In the genomic region with DNA sequence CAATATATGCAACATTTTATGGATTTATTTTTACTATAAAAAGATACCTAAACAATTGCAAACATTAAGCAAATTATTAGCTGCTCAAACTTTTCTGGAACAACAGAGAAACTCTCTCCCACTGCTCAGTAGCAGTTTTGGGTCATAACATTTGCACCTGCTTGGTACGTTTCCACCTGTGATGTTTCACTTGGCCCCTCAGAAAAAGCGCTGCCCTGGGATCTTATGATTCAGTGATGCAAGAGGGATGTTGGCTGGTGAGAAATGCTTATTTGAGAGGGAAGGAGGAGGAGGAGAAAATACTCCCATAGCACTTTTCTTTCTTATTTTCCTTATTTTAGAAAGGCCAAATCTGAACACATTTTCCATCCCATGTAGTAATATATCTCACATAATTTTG, we compare ENCODE assay signal across 8 cellular contexts. TPM values are rescaled to one million over a fixed set of nuclear protein-coding genes. Genes with fewer than 3 reads are reported as not detected.
A peak's percentile ranks its signal among the peaks of the same experiment; 100 is the strongest.
DNase-seq lines count a peak whose midpoint lies in the region; ATAC-seq, FAIRE-seq and TF ChIP-seq lines count a peak whose summit lies in the region.

No MANE protein-coding gene starts in this region.

- H3K9me2 ChIP-seq in SU-DHL-6 (replicated peaks; ENCODE audit: insufficient read depth, low read length) = no peaks in the 10 kb centered on the region

- H3K79me2 ChIP-seq in SU-DHL-6 (ENCODE audit: insufficient read depth, low read length) = peaks cover 43% of the 10 kb centered on the region

- H2AFZ ChIP-seq in SU-DHL-6 (ENCODE audit: low read depth, low read length, severe bottlenecking) = no peak overlapping the region

- no peak overlapping the region for H3K27ac ChIP-seq in SU-DHL-6 (ENCODE audit: low read depth, low read length)
- H3K27ac ChIP-seq in foreskin keratinocyte = peak overlapping the region; percentile 99

- no peaks in the 10 kb centered on the region for H3K9me3 ChIP-seq in SU-DHL-6 (ENCODE audit: insufficient read depth, low read length)

- TF ChIP-seq POLR2A in GM12892 (IDR thresholded peaks at IDR 0.05; ENCODE audit: low read depth, low read length) = no peak

- peak overlapping the region; percentile 55 for H3K4me3 ChIP-seq in SU-DHL-6 (ENCODE audit: insufficient read depth, low read length, poor library complexity, severe bottlenecking)

- H3F3A ChIP-seq in SU-DHL-6 (ENCODE audit: insufficient read depth) = peaks cover 35% of the 10 kb centered on the region

- H4K20me1 ChIP-seq in SU-DHL-6 (ENCODE audit: low read depth, low read length) = no peaks in the 10 kb centered on the region

- H3K36me3 ChIP-seq in SU-DHL-6 (ENCODE audit: low read length) = no peaks in the 10 kb centered on the region

- DNase-seq in GM12892 (ENCODE audit: insufficient read length) (no peak), foreskin keratinocyte (no peak), sciatic nerve (ENCODE audit: low spot score) (no peak), HCEC 1CT (no peak), NCI-H2196 (lab: John Stamatoyannopoulos, UW; ENCODE audit: unreplicated experiment) (no peak)

- TF ChIP-seq CTCF in SU-DHL-6 (IDR thresholded peaks at IDR 0.05; ENCODE audit: insufficient read depth, low read length, poor library complexity, severe bottlenecking) (no peak), foreskin keratinocyte (conservative IDR thresholded peaks at IDR 0.05) (no peak)

- ATAC-seq in foreskin keratinocyte = no peak
- peak; percentile 31 for ATAC-seq in sciatic nerve
- no peak for ATAC-seq in HG02938 (IDR thresholded peaks at IDR 0.05; ENCODE audit: unreplicated experiment)
- ATAC-seq in HG03469 (IDR thresholded peaks at IDR 0.05; ENCODE audit: unreplicated experiment) = no peak

- peak overlapping the region; percentile 70 for H3K4me2 ChIP-seq in SU-DHL-6 (ENCODE audit: low read depth, low read length, poor library complexity, severe bottlenecking)

- intact Hi-C loops in sciatic nerve (cut with DNase I) = loop anchor here (10.0 kb wide), 1 partner anchor 566 kb away; no protein-coding TSS in a partner anchor

- peak; percentile 30 for FAIRE-seq in GM12892 (lab: Jason Lieb, UNC)

- H3K27me3 ChIP-seq in SU-DHL-6 (ENCODE audit: low read length) = no peaks in the 10 kb centered on the region
- no peaks in the 10 kb centered on the region for H3K27me3 ChIP-seq in foreskin keratinocyte

- H3K4me1 ChIP-seq in foreskin keratinocyte = peaks cover 7% of the 10 kb centered on the region

- H3K9ac ChIP-seq in SU-DHL-6 (ENCODE audit: low read length) = peak overlapping the region; percentile 83

RNA-seq across cellular contexts. Expression of gene IRS1, which starts 9.2 kb away (rescaled TPM):
- polyA plus RNA-seq in GM12892 (2012; ENCODE audit: missing spikeins) = 0.04 TPM
- total RNA-seq in foreskin keratinocyte (23.9 and 31.9 TPM in 2 replicates), sciatic nerve (33.8 TPM)
- 5.7 and 10.1 TPM in 2 replicates for polyA plus RNA-seq in foreskin keratinocyte

RNA-seq across cellular contexts. Expression of gene RHBDD1, which starts 45.4 kb away (rescaled TPM):
- polyA plus RNA-seq in GM12892 (2012; ENCODE audit: missing spikeins) = 12.9 TPM
- total RNA-seq in foreskin keratinocyte (23.4 and 32.8 TPM in 2 replicates), sciatic nerve (66.0 TPM)
- polyA plus RNA-seq in foreskin keratinocyte = 6.3 and 6.6 TPM in 2 replicates
